Comparison of ENCODE assay signal across 18 cellular contexts in genomic region chr7:13879994-13880686, GRCh38.
DNase-seq lines count a peak whose midpoint lies in the region; ATAC-seq and TF ChIP-seq lines count a peak whose summit lies in the region.
"Had no signal": no experiment of that assay in that cellular context is flagged by ENCODE, and none has a peak within 500 bp of the region (broad histone marks: within the 10 kb centered on the region; RNA-seq: fewer than 3 reads in every experiment).

No MANE protein-coding gene starts in this region.

- no peaks in the 10 kb centered on the region for H3K27me3 ChIP-seq in left lung

- no peak overlapping the region for H3K27ac ChIP-seq in left lung

- H3K9me3 ChIP-seq in left lung = no peaks in the 10 kb centered on the region
- H3K9me3 ChIP-seq: mucosa of descending colon had no signal

- H3K4me3 ChIP-seq in left lung = no peak overlapping the region
- H3K4me3 ChIP-seq: mucosa of descending colon had no signal

- TF ChIP-seq CTCF in left lung (IDR thresholded peaks at IDR 0.05) = no peak

- H3K4me1 ChIP-seq in left lung = no peaks in the 10 kb centered on the region

- DNase-seq in Daoy (ENCODE audit: low read depth) (peak; percentile 56), NCI-H226 (peak; percentile 70), dedifferentiated amniotic fluid mesenchymal stem cell (ENCODE audit: extremely low spot score) (peak; percentile 58), left lung (no peak), amygdala (lab: John Stamatoyannopoulos, UW) (no peak), retina (no peak), mesenteric fat pad (ENCODE audit: low spot score) (no peak)
- DNase-seq: activated CD8-positive, alpha-beta T cell treated with anti-CD3 and anti-CD28 coated beads, Interleukin-2, amount 10 ng/mL, durations not matched to agents 7 days and 5 days; activated effector memory CD4-positive, alpha-beta T cell treated with anti-CD3 and anti-CD28 coated beads, Interleukin-2, amount 50 U/mL, for 16 hours; DMS79 treated with DMSO at 0.1 percent for 48 hours; GOT3; mucosa of descending colon; NCI-H1092 treated with DMSO at 0.1 percent for 48 hours; NCI-H524 treated with DMSO at 0.1 percent for 48 hours; RPMI8226; stimulated activated naive CD8-positive, alpha-beta T cell treated with anti-CD3 and anti-CD28 coated beads, Interleukin-15, Interleukin-2, amounts not matched to agents 100 U/mL and 50 U/mL, for 24 hours; T-helper 9 cell had no signal

- peak; percentile 43 for ATAC-seq in left lung
- no peak for ATAC-seq in activated CD4-positive, CD25-positive, alpha-beta regulatory T cell treated with anti-CD3 and anti-CD28 coated beads, Interleukin-2, amount 50 U/mL, for 24 hours
- ATAC-seq: activated CD8-positive, alpha-beta T cell treated with anti-CD3 and anti-CD28 coated beads, Interleukin-2, amount 10 ng/mL, durations not matched to agents 7 days and 5 days; mucosa of descending colon; stimulated activated naive CD8-positive, alpha-beta T cell treated with anti-CD3 and anti-CD28 coated beads, Interleukin-15, Interleukin-2, amounts not matched to agents 100 U/mL and 50 U/mL, for 24 hours had no signal

- intact Hi-C loops in left lung (cut with DNase I) = no loop called here

- no peaks in the 10 kb centered on the region for H3K36me3 ChIP-seq in left lung

Comparison
In these comparisons a context has a peak if more than half of its experiments do, and no peak if none do; other contexts are left out.
1. DNase-seq: peak in Daoy (single experiment), NCI-H226 (single experiment) and dedifferentiated amniotic fluid mesenchymal stem cell (single experiment); none in left lung (0 of 2), amygdala (0 of 56), retina (single experiment) and mesenteric fat pad (single experiment).